ENCODE assay signal across 13 cellular contexts in the genomic region with DNA sequence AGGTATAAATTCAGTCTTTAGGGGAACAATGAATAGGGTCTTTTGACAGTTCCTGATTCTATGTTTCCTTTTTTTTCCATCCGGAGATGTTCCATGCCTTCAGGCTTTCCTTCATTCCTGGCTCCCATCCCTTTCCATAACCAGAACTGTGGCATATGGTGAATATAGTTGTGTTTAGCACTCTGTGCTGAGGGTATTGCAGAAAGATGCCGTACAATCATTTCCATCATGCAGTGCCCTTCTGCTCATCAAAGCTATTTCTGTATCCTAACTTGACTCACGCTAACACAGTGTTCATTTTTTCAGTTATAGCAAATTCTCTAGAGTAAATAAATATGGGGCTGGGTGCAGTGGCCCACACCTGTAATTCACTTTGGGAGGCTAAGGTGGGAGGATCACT.
DNase-seq lines count a peak whose midpoint lies in the region; ATAC-seq, FAIRE-seq and TF ChIP-seq lines count a peak whose summit lies in the region.
"Had no signal": no experiment of that assay in that cellular context is flagged by ENCODE, and none has a peak within 500 bp of the region (broad histone marks: within the 10 kb centered on the region; RNA-seq: fewer than 3 reads in every experiment).

No MANE protein-coding gene starts in this region.

- FAIRE-seq in HepG2 (lab: Jason Lieb, UNC), result no peak
- FAIRE-seq: astrocyte, pancreas had no signal

- peaks cover 48% of the 10 kb centered on the region for H3K36me3 Mint-ChIP-seq in activated naive CD4-positive, alpha-beta T cell treated with anti-CD3 and anti-CD28 coated beads, Interleukin-2, amount 10 ng/mL, durations not matched to agents 7 days and 5 days
- peaks cover 6% of the 10 kb centered on the region for H3K36me3 Mint-ChIP-seq in activated B cell treated with CpG ODN at 0.5 μM for 24 hours (ENCODE audit: low read depth)

- TF ChIP-seq RAD21 in HepG2 (CRISPR knock-in tag; IDR thresholded peaks at IDR 0.05), result no peak

- H3K36me3 ChIP-seq in HepG2 (replicated peaks in 1 of 2; ENCODE audit: control insufficient read depth in 1 of 2, insufficient read depth in 2 of 2, low read length in 2 of 2) (peaks cover 27 to 52% of the 10 kb centered on the region in 2 experiments), suprapubic skin (no peaks in the 10 kb centered on the region)
- H3K36me3 ChIP-seq: pancreas had no signal

- no peaks in the 10 kb centered on the region for H3K27me3 ChIP-seq in HepG2 (ENCODE audit: control insufficient read depth in 1 of 2, insufficient read depth in 2 of 2, low read length in 2 of 2)
- H3K27me3 ChIP-seq in suprapubic skin, result no peaks in the 10 kb centered on the region
- H3K27me3 ChIP-seq: pancreas, testis had no signal

- no TSS peak for BruUV-seq in HepG2 (replicated peaks; lab: Mats Ljungman, UMichigan)

- TF ChIP-seq POLR2A in HepG2 (IDR thresholded peaks at IDR 0.05; ENCODE audit: insufficient read depth in 1 of 2, low read depth in 2 of 2, low read length in 2 of 2), result no peak
- no peak for TF ChIP-seq POLR2A in suprapubic skin (IDR thresholded peaks at IDR 0.05)

- intact Hi-C loops in activated B cell treated with CpG ODN at 0.5 μM for 24 hours (cut with micrococcal nuclease), result no loop called here
- intact Hi-C loops in HepG2 (cut with micrococcal nuclease; ENCODE audit: unreplicated experiment), result no loop called here

- ATAC-seq in activated B cell treated with CpG ODN at 0.5 μM for 24 hours (ENCODE audit: low read depth), result no peak
- ATAC-seq in HepG2, result no peak
- ATAC-seq in GM21529 (IDR thresholded peaks at IDR 0.05; ENCODE audit: unreplicated experiment), result no peak
- ATAC-seq: pancreas had no signal

- H3K27me3 Mint-ChIP-seq in activated naive CD4-positive, alpha-beta T cell treated with anti-CD3 and anti-CD28 coated beads, Interleukin-2, amount 10 ng/mL, durations not matched to agents 7 days and 5 days, result no peaks in the 10 kb centered on the region
- H3K27me3 Mint-ChIP-seq in activated B cell treated with CpG ODN at 0.5 μM for 24 hours, result no peaks in the 10 kb centered on the region

- no peak overlapping the region for H3K4me3 ChIP-seq in HepG2 (replicated peaks in 1 of 3; ENCODE audit: insufficient read depth in 1 of 3, low read depth in 2 of 3, low read length in 3 of 3)
- no peak overlapping the region for H3K4me3 ChIP-seq in suprapubic skin
- H3K4me3 ChIP-seq: pancreas, testis had no signal

- in situ Hi-C loops in HepG2 (cut with HindIII; ENCODE audit: extremely low pct_ligation_motif_present, low pct_unique_long_range_greater_than_20kb), result no loop called here

- 94% methylated on average over 3 of the region's 3 CpGs for WGBS in HepG2 (ENCODE audit: low lambda C conversion rate)
- 59% methylated on average over 3 of the region's 3 CpGs for WGBS in suprapubic skin

- TF ChIP-seq CTCF in activated B cell treated with CpG ODN at 0.5 μM for 24 hours (IDR thresholded peaks at IDR 0.05) (no peak), HepG2 (CRISPR knock-in tag; IDR thresholded peaks at IDR 0.05) (no peak), suprapubic skin (IDR thresholded peaks at IDR 0.05) (no peak)

- H3K9ac ChIP-seq in HepG2 (ENCODE audit: insufficient read depth, low read depth, low read length), result no peak overlapping the region

- CTCF ChIA-PET in activated naive CD4-positive, alpha-beta T cell treated with anti-CD3 and anti-CD28 coated beads, Interleukin-2, amount 10 ng/mL, durations not matched to agents 7 days and 5 days (lab: Charles Lee), result interaction anchor here (0.9 to 1.3 kb wide), 2 partner anchors 9 to 28 kb away, joined by 3 read pairs; no protein-coding TSS in a partner anchor
- CTCF ChIA-PET in activated B cell treated with CpG ODN at 0.5 μM for 24 hours (lab: Charles Lee) (interaction anchor here (1.4 to 2.4 kb wide), 2 partner anchors 10 to 33 kb away, joined by 3 to 5 read pairs; no protein-coding TSS in a partner anchor), HepG2 (lab: Yijun Ruan, JAX; ENCODE audit: low intra/inter-chr PET ratio, low total read pairs) (no interaction called here)

- no peak for DNase-seq in activated naive CD4-positive, alpha-beta T cell treated with anti-CD3 and anti-CD28 coated beads, Interleukin-2, amount 10 ng/mL, durations not matched to agents 7 days and 5 days
- no peak for DNase-seq in activated naive CD4-positive, alpha-beta T cell treated with Interleukin-2 at 50 U/mL for 16 hours
- DNase-seq in activated B cell treated with CpG ODN at 0.5 μM for 24 hours, result no peak
- no peak for DNase-seq in HepG2 (ENCODE audit: low spot score)
- DNase-seq in suprapubic skin (ENCODE audit: low spot score in 2 of 2), result no peak
- DNase-seq in kidney tubule cell (ENCODE audit: low spot score), result no peak
- no peak for DNase-seq in NCI-H2171 treated with DMSO at 0.1 percent for 48 hours (lab: John Stamatoyannopoulos, UW)
- DNase-seq: DND-41, mesenchymal stem cell, pancreas, testis had no signal

- no peaks in the 10 kb centered on the region for H3K9me3 Mint-ChIP-seq in activated naive CD4-positive, alpha-beta T cell treated with anti-CD3 and anti-CD28 coated beads, Interleukin-2, amount 10 ng/mL, durations not matched to agents 7 days and 5 days
- H3K9me3 Mint-ChIP-seq in activated B cell treated with CpG ODN at 0.5 μM for 24 hours, result no peaks in the 10 kb centered on the region

- peak overlapping the region; percentile 92 for H3K27ac ChIP-seq in HepG2 (ENCODE audit: extremely low read length, insufficient read depth, low read length)
- peak overlapping the region; percentile 4 for H3K27ac ChIP-seq in suprapubic skin
- H3K27ac ChIP-seq: testis had no signal

- POLR2A ChIA-PET in activated B cell treated with CpG ODN at 0.5 μM for 24 hours (lab: Charles Lee), result interaction anchor here (1.1 to 9.9 kb wide), 4 partner anchors 11 to 32 kb away, joined by 5 to 58 read pairs (median 20); no protein-coding TSS in a partner anchor
- POLR2A ChIA-PET in HepG2 (lab: Yijun Ruan, JAX), result interaction anchor here (1.1 to 3.0 kb wide), 7 partner anchors 9 to 32 kb away, joined by 3 to 42 read pairs (median 3); no protein-coding TSS in a partner anchor

- no peaks in the 10 kb centered on the region for H3K9me3 ChIP-seq in HepG2 (ENCODE audit: low read length)
- no peaks in the 10 kb centered on the region for H3K9me3 ChIP-seq in suprapubic skin
- H3K9me3 ChIP-seq: pancreas, testis had no signal

- H3K4me3 Mint-ChIP-seq in activated naive CD4-positive, alpha-beta T cell treated with anti-CD3 and anti-CD28 coated beads, Interleukin-2, amount 10 ng/mL, durations not matched to agents 7 days and 5 days, result no peak overlapping the region
- H3K4me3 Mint-ChIP-seq in activated B cell treated with CpG ODN at 0.5 μM for 24 hours, result no peak overlapping the region

- H3K4me2 ChIP-seq in HepG2 (ENCODE audit: low read depth, low read length), result no peak overlapping the region

- peaks cover 91% of the 10 kb centered on the region for H3K4me1 Mint-ChIP-seq in activated naive CD4-positive, alpha-beta T cell treated with anti-CD3 and anti-CD28 coated beads, Interleukin-2, amount 10 ng/mL, durations not matched to agents 7 days and 5 days
- peaks cover 96% of the 10 kb centered on the region for H3K4me1 Mint-ChIP-seq in activated B cell treated with CpG ODN at 0.5 μM for 24 hours

- peaks cover 99% of the 10 kb centered on the region for H3K79me2 ChIP-seq in HepG2 (ENCODE audit: insufficient read depth, low read length)

- H3K4me1 ChIP-seq in HepG2 (ENCODE audit: insufficient read depth, low read length), result peaks cover 88% of the 10 kb centered on the region
- peaks cover 48% of the 10 kb centered on the region for H3K4me1 ChIP-seq in suprapubic skin

- H3K27ac Mint-ChIP-seq in activated naive CD4-positive, alpha-beta T cell treated with anti-CD3 and anti-CD28 coated beads, Interleukin-2, amount 10 ng/mL, durations not matched to agents 7 days and 5 days, result peak overlapping the region; percentile 71
- peak overlapping the region; percentile 88 for H3K27ac Mint-ChIP-seq in activated B cell treated with CpG ODN at 0.5 μM for 24 hours

- no peak for TF ChIP-seq EP300 in HepG2 (IDR thresholded peaks at IDR 0.05; ENCODE audit: low read depth in 2 of 2, low read length in 2 of 2)
- no peak for TF ChIP-seq EP300 in HepG2 (CRISPR knock-in tag; IDR thresholded peaks at IDR 0.05; ENCODE audit: borderline replicate concordance)
- no peak for TF ChIP-seq EP300 in suprapubic skin (IDR thresholded peaks at IDR 0.05)

- H4K20me1 ChIP-seq in HepG2 (ENCODE audit: insufficient read depth, low read length), result peaks cover 57% of the 10 kb centered on the region

- H2AFZ ChIP-seq in HepG2 (ENCODE audit: low read length), result no peak overlapping the region

TF ChIP-seq in HepG2, 621 proteins besides CTCF, POLR2A, EP300 and RAD21 (continues in another document):
- TF ChIP-seq NKX3-1 (CRISPR knock-in tag; IDR thresholded peaks at IDR 0.05), result no peak
- TF ChIP-seq ZBTB3 (CRISPR knock-in tag; IDR thresholded peaks at IDR 0.05; ENCODE audit: borderline replicate concordance, low read depth), result no peak
- TF ChIP-seq, protein P1, sequence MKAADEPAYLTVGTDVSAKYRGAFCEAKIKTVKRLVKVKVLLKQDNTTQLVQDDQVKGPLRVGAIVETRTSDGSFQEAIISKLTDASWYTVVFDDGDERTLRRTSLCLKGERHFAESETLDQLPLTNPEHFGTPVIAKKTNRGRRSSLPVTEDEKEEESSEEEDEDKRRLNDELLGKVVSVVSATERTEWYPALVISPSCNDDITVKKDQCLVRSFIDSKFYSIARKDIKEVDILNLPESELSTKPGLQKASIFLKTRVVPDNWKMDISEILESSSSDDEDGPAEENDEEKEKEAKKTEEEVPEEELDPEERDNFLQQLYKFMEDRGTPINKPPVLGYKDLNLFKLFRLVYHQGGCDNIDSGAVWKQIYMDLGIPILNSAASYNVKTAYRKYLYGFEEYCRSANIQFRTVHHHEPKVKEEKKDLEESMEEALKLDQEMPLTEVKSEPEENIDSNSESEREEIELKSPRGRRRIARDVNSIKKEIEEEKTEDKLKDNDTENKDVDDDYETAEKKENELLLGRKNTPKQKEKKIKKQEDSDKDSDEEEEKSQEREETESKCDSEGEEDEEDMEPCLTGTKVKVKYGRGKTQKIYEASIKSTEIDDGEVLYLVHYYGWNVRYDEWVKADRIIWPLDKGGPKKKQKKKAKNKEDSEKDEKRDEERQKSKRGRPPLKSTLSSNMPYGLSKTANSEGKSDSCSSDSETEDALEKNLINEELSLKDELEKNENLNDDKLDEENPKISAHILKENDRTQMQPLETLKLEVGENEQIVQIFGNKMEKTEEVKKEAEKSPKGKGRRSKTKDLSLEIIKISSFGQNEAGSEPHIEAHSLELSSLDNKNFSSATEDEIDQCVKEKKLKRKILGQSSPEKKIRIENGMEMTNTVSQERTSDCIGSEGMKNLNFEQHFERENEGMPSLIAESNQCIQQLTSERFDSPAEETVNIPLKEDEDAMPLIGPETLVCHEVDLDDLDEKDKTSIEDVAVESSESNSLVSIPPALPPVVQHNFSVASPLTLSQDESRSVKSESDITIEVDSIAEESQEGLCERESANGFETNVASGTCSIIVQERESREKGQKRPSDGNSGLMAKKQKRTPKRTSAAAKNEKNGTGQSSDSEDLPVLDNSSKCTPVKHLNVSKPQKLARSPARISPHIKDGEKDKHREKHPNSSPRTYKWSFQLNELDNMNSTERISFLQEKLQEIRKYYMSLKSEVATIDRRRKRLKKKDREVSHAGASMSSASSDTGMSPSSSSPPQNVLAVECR (CRISPR knock-in tag; IDR thresholded peaks at IDR 0.05; ENCODE audit: borderline replicate concordance), result no peak
- no peak for TF ChIP-seq BRD4 (CRISPR knock-in tag; IDR thresholded peaks at IDR 0.05)
- TF ChIP-seq ZNF451 (CRISPR knock-in tag; IDR thresholded peaks at IDR 0.05), result no peak
